8 cellular contexts compared by ENCODE assay signal in genomic region chr10:107814865-107815487, GRCh38.
DNase-seq lines count a peak whose midpoint lies in the region; ATAC-seq, FAIRE-seq and TF ChIP-seq lines count a peak whose summit lies in the region.

No MANE protein-coding gene starts in this region.

- TF ChIP-seq CTCF in liver (IDR thresholded peaks at IDR 0.05; ENCODE audit: low read depth, low read length, missing input control): peak; percentile 50

- H3K27me3 Mint-ChIP-seq in CD8-positive, alpha-beta memory T cell: no peaks in the 10 kb centered on the region

- no peak for FAIRE-seq in HTR-8/SVneo (lab: Jason Lieb, UNC)

- H3K36me3 ChIP-seq in H7 (replicated peaks; ENCODE audit: control insufficient read depth, insufficient read depth, low read length): no peaks in the 10 kb centered on the region
- H3K36me3 ChIP-seq in liver (ENCODE audit: control insufficient read depth in 4 of 4, insufficient read depth in 3 of 4, low read depth in 1 of 4, low read length in 3 of 4): no peaks in the 10 kb centered on the region
- H3K36me3 ChIP-seq in CD8-positive, alpha-beta memory T cell (ENCODE audit: insufficient read depth, low read length): no peaks in the 10 kb centered on the region

- WGBS in liver: 40% methylated on average over 6 of the region's 6 CpGs

- TF ChIP-seq RAD21 in liver (IDR thresholded peaks at IDR 0.05): peak; percentile 87 to 88

- H3K4me1 ChIP-seq in liver (ENCODE audit: control insufficient read depth in 4 of 4, insufficient read depth in 4 of 4, low read length in 3 of 4): no peaks in the 10 kb centered on the region
- no peaks in the 10 kb centered on the region for H3K4me1 ChIP-seq in CD8-positive, alpha-beta memory T cell (ENCODE audit: insufficient read depth, low read length)

- peak; percentile 75 for DNase-seq in ELR (ENCODE audit: low read depth)
- peak; percentile 18 for DNase-seq in H7
- peak; percentile 80 for DNase-seq in NCI-H69 (lab: John Stamatoyannopoulos, UW)
- peak in 36 of 61 donors; percentile 0 to 61 (median 10) for DNase-seq in caudate nucleus (lab: John Stamatoyannopoulos, UW)
- DNase-seq in CD8-positive, alpha-beta memory T cell: no peak
- no peak for DNase-seq in HTR-8/SVneo (ENCODE audit: insufficient read length, low spot score)

- H3K36me3 Mint-ChIP-seq in CD8-positive, alpha-beta memory T cell: no peaks in the 10 kb centered on the region

- no peak overlapping the region for H3K4me3 Mint-ChIP-seq in CD8-positive, alpha-beta memory T cell

- H3K9me3 ChIP-seq in liver (ENCODE audit: control insufficient read depth in 4 of 4, low read length in 3 of 4): no peaks in the 10 kb centered on the region
- no peaks in the 10 kb centered on the region for H3K9me3 ChIP-seq in CD8-positive, alpha-beta memory T cell (ENCODE audit: low read length)

- H3K4me3 ChIP-seq in H7 (ENCODE audit: insufficient read depth, low read depth, low read length) (no peak overlapping the region), liver (ENCODE audit: low read depth in 1 of 3, low read length in 3 of 3) (no peak overlapping the region)
- no peak overlapping the region for H3K4me3 ChIP-seq in CD8-positive, alpha-beta memory T cell (ENCODE audit: low read length)

- H3K27me3 ChIP-seq in H7 (ENCODE audit: control insufficient read depth, insufficient read depth, low read length) (no peaks in the 10 kb centered on the region), liver (ENCODE audit: control insufficient read depth in 4 of 4, insufficient read depth in 4 of 4, low read length in 3 of 4) (no peaks in the 10 kb centered on the region)
- no peaks in the 10 kb centered on the region for H3K27me3 ChIP-seq in CD8-positive, alpha-beta memory T cell (ENCODE audit: insufficient read depth, low read length, poor library complexity, severe bottlenecking)

- ATAC-seq in HG03520 (IDR thresholded peaks at IDR 0.05; ENCODE audit: unreplicated experiment): no peak

- CTCF ChIA-PET in CD8-positive, alpha-beta memory T cell (lab: Charles Lee): no interaction called here

- H3K27ac Mint-ChIP-seq in CD8-positive, alpha-beta memory T cell: no peak overlapping the region

- H3K4me1 Mint-ChIP-seq in CD8-positive, alpha-beta memory T cell: no peaks in the 10 kb centered on the region

- H3K9ac ChIP-seq in liver (ENCODE audit: low read depth in 1 of 2, low read length in 2 of 2): no peak overlapping the region

- H3K27ac ChIP-seq in caudate nucleus (ENCODE audit: low read depth, low read length) (no peak overlapping the region), liver (ENCODE audit: low read depth in 1 of 2, low read length in 2 of 2) (no peak overlapping the region)
- no peak overlapping the region for H3K27ac ChIP-seq in CD8-positive, alpha-beta memory T cell (ENCODE audit: low read depth, low read length)

- POLR2A ChIA-PET in CD8-positive, alpha-beta memory T cell (lab: Charles Lee): no interaction called here

- peaks cover 8 to 37% (median 15%) of the 10 kb centered on the region in 5 donors for H3K9me3 Mint-ChIP-seq in CD8-positive, alpha-beta memory T cell

TF ChIP-seq in liver, 16 proteins besides CTCF, POLR2A, EP300 and RAD21:
- TF ChIP-seq GABPA (IDR thresholded peaks at IDR 0.05 in 1 of 2, conservative IDR thresholded peaks at IDR 0.05 in 1 of 2) (no peak), YY1 (IDR thresholded peaks at IDR 0.05) (no peak), HNF4A (conservative IDR thresholded peaks at IDR 0.05) (no peak), HNF4G (IDR thresholded peaks at IDR 0.05) (no peak), TAF1 (conservative IDR thresholded peaks at IDR 0.05) (no peak), FOXA1 (IDR thresholded peaks at IDR 0.05) (no peak), FOXA2 (IDR thresholded peaks at IDR 0.05) (no peak), REST (IDR thresholded peaks at IDR 0.05) (no peak), JUND (IDR thresholded peaks at IDR 0.05) (no peak), SP1 (IDR thresholded peaks at IDR 0.05) (no peak)

Comparison
In these comparisons a context has a peak if more than half of its experiments do, and no peak if none do; other contexts are left out.
1. DNase-seq: peak in ELR (single experiment), H7 (single experiment), NCI-H69 (single experiment) and caudate nucleus (36 of 61); none in CD8-positive, alpha-beta memory T cell (0 of 5) and HTR-8/SVneo (single experiment).